In genomic region chr3:13782501-13782900, GRCh38 we compare ENCODE assay signal across 25 cellular contexts.
DNase-seq lines count a peak whose midpoint lies in the region; ATAC-seq, FAIRE-seq and TF ChIP-seq lines count a peak whose summit lies in the region.
"Had no signal": no experiment of that assay in that cellular context is flagged by ENCODE, and none has a peak within 500 bp of the region (broad histone marks: within the 10 kb centered on the region; RNA-seq: fewer than 3 reads in every experiment).

No MANE protein-coding gene starts in this region.

- peaks cover 18% of the 10 kb centered on the region for H3K4me1 Mint-ChIP-seq in WTC11
- H3K4me1 Mint-ChIP-seq: activated naive CD8-positive, alpha-beta T cell treated with anti-CD3 and anti-CD28 coated beads for 36 hours; mesothelial cell of epicardium had no signal

- H3K27ac ChIP-seq in spleen (peak overlapping the region in 5 of 8 donors; percentile 28 to 52 (median 36)), suprapubic skin (no peak overlapping the region)
- H3K27ac ChIP-seq: epithelial cell of prostate, foreskin keratinocyte, psoas muscle had no signal

- 9 to 24% (median 16%) methylated on average over 11 of the region's 11 CpGs for WGBS in spleen, 5 donors
- 36% methylated on average over 11 of the region's 11 CpGs for WGBS in suprapubic skin

- no peak overlapping the region for H3K4me3 Mint-ChIP-seq in WTC11
- H3K4me3 Mint-ChIP-seq: activated naive CD8-positive, alpha-beta T cell treated with anti-CD3 and anti-CD28 coated beads for 36 hours; mesothelial cell of epicardium; nephron; type B pancreatic cell had no signal

- POLR2A ChIA-PET in WTC11 (lab: Charles Lee), result no interaction called here

- FAIRE-seq in urothelium cell line (lab: Jason Lieb, UNC), result no peak
- FAIRE-seq: keratinocyte had no signal

- CTCF ChIA-PET in WTC11 (lab: Charles Lee), result interaction anchor here (1.1 to 3.5 kb wide), 3 partner anchors 98 to 127 kb away, joined by 3 to 15 read pairs (median 3); partner anchors contain the start of gene WNT7A

- H3K36me3 ChIP-seq in spleen (no peaks in the 10 kb centered on the region), suprapubic skin (no peaks in the 10 kb centered on the region)

- ATAC-seq in WTC11 (no peak), left lobe of liver (peak; percentile 44)
- ATAC-seq: foreskin keratinocyte; psoas muscle; stimulated activated naive CD8-positive, alpha-beta T cell treated with anti-CD3 and anti-CD28 coated beads, Interleukin-15, Interleukin-2, amounts not matched to agents 100 U/mL and 50 U/mL, for 24 hours had no signal

- H3K4me3 ChIP-seq in spleen (peak overlapping the region in 1 of 8 donors; percentile 11), suprapubic skin (no peak overlapping the region)
- H3K4me3 ChIP-seq: psoas muscle, smooth muscle cell had no signal

- peaks cover 0 to 35% (median 0%) of the 10 kb centered on the region in 7 donors for H3K27me3 ChIP-seq in spleen (replicated peaks in 1 of 7)
- peaks cover 36% of the 10 kb centered on the region for H3K27me3 ChIP-seq in suprapubic skin

- peaks cover 0 to 20% (median 8%) of the 10 kb centered on the region in 6 donors for H3K4me1 ChIP-seq in spleen
- H3K4me1 ChIP-seq in suprapubic skin, result no peaks in the 10 kb centered on the region
- H3K4me1 ChIP-seq: foreskin keratinocyte, psoas muscle had no signal

- H3K27me3 Mint-ChIP-seq in WTC11 (ENCODE audit: low read depth), result no peaks in the 10 kb centered on the region

- peak overlapping the region; percentile 26; the same call in 1 of the 2 replicates for H3K27ac Mint-ChIP-seq in WTC11
- H3K27ac Mint-ChIP-seq: activated naive CD8-positive, alpha-beta T cell treated with anti-CD3 and anti-CD28 coated beads for 36 hours; mesothelial cell of epicardium; nephron; type B pancreatic cell had no signal

- H3K9me3 Mint-ChIP-seq in WTC11, result no peaks in the 10 kb centered on the region
- H3K9me3 Mint-ChIP-seq: activated naive CD8-positive, alpha-beta T cell treated with anti-CD3 and anti-CD28 coated beads for 36 hours; mesothelial cell of epicardium; nephron; type B pancreatic cell had no signal

- DNase-seq in NCI-H1694 treated with DMSO at 0.1 percent for 48 hours (lab: John Stamatoyannopoulos, UW) (peak; percentile 31), NCI-H1694 (lab: John Stamatoyannopoulos, UW) (no peak), WTC11 (ENCODE audit: low spot score) (no peak), left lobe of liver (ENCODE audit: low spot score) (no peak), spleen (no peak), SK-N-DZ (ENCODE audit: low spot score) (no peak), urothelium cell line (ENCODE audit: low spot score) (no peak), suprapubic skin (ENCODE audit: low spot score in 2 of 2) (no peak)
- DNase-seq: 8988T; activated CD4-positive, alpha-beta T cell treated with anti-CD3 and anti-CD28 coated beads for 4 hours; activated naive CD8-positive, alpha-beta T cell treated with anti-CD3 and anti-CD28 coated beads for 36 hours; AML-193; cortex of kidney; DND-41; foreskin keratinocyte; MM.1S; psoas muscle; stimulated activated CD4-positive, alpha-beta T cell treated with anti-CD3 and anti-CD28 coated beads, Interleukin-4, amount 100 ng/mL, for 1 hour; stimulated activated naive CD8-positive, alpha-beta T cell treated with anti-CD3 and anti-CD28 coated beads, Interleukin-15, Interleukin-2, amounts not matched to agents 100 U/mL and 50 U/mL, for 24 hours had no signal

- TF ChIP-seq CTCF in WTC11 (IDR thresholded peaks at IDR 0.05) (no peak), spleen (IDR thresholded peaks at IDR 0.05 in 8 of 11, conservative IDR thresholded peaks at IDR 0.05 in 3 of 11) (no peak), suprapubic skin (IDR thresholded peaks at IDR 0.05) (no peak)

- intact Hi-C loops in spleen (cut with DNase I; ENCODE audit: low total_unique reads), result no loop called here

- no peak for TF ChIP-seq POLR2A in spleen (IDR thresholded peaks at IDR 0.05)
- no peak for TF ChIP-seq POLR2A in suprapubic skin (IDR thresholded peaks at IDR 0.05)

- no peaks in the 10 kb centered on the region for H3K9me3 ChIP-seq in spleen
- no peaks in the 10 kb centered on the region for H3K9me3 ChIP-seq in suprapubic skin
- H3K9me3 ChIP-seq: psoas muscle had no signal

- TF ChIP-seq EP300 in suprapubic skin (IDR thresholded peaks at IDR 0.05), result no peak

- no peaks in the 10 kb centered on the region for H3K36me3 Mint-ChIP-seq in WTC11
- H3K36me3 Mint-ChIP-seq: activated naive CD8-positive, alpha-beta T cell treated with anti-CD3 and anti-CD28 coated beads for 36 hours; mesothelial cell of epicardium; type B pancreatic cell had no signal

TF ChIP-seq in WTC11, 78 proteins besides CTCF, POLR2A, EP300 and RAD21:
- TF ChIP-seq TEAD1 (CRISPR knock-in tag; IDR thresholded peaks at IDR 0.05) (no peak), MAX (CRISPR knock-in tag; IDR thresholded peaks at IDR 0.05) (no peak), ELF4 (CRISPR knock-in tag; IDR thresholded peaks at IDR 0.05; ENCODE audit: low read depth) (no peak), EMX1 (CRISPR knock-in tag; IDR thresholded peaks at IDR 0.05) (no peak), PRRX2 (CRISPR knock-in tag; IDR thresholded peaks at IDR 0.05) (no peak), ZNF232 (CRISPR knock-in tag; IDR thresholded peaks at IDR 0.05) (no peak), GRHL2 (CRISPR knock-in tag; IDR thresholded peaks at IDR 0.05; ENCODE audit: insufficient replicate concordance, severe bottlenecking) (no peak), ERG (CRISPR knock-in tag; IDR thresholded peaks at IDR 0.05) (no peak), OVOL2 (CRISPR knock-in tag; IDR thresholded peaks at IDR 0.05; ENCODE audit: borderline replicate concordance) (no peak), GTF2I (CRISPR knock-in tag; conservative IDR thresholded peaks at IDR 0.05) (no peak), ZNF219 (CRISPR knock-in tag; IDR thresholded peaks at IDR 0.05; ENCODE audit: borderline replicate concordance) (no peak), SP1 (CRISPR knock-in tag; conservative IDR thresholded peaks at IDR 0.05) (no peak), ZNF263 (CRISPR knock-in tag; IDR thresholded peaks at IDR 0.05; ENCODE audit: low read depth) (no peak), SOX15 (CRISPR knock-in tag; IDR thresholded peaks at IDR 0.05) (no peak), CBFB (CRISPR knock-in tag; IDR thresholded peaks at IDR 0.05; ENCODE audit: low read depth) (no peak), ZNF671 (CRISPR knock-in tag; IDR thresholded peaks at IDR 0.05) (no peak)
- TF ChIP-seq, protein P1, sequence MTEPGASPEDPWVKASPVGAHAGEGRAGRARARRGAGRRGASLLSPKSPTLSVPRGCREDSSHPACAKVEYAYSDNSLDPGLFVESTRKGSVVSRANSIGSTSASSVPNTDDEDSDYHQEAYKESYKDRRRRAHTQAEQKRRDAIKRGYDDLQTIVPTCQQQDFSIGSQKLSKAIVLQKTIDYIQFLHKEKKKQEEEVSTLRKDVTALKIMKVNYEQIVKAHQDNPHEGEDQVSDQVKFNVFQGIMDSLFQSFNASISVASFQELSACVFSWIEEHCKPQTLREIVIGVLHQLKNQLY (CRISPR knock-in tag; IDR thresholded peaks at IDR 0.05), result no peak
